In genomic region chr3:141410861-141411771, GRCh38 we compare ENCODE assay signal across 8 cellular contexts. TPM values are rescaled to one million over a fixed set of nuclear protein-coding genes. Genes with fewer than 3 reads are reported as not detected.
A peak's percentile ranks its signal among the peaks of the same experiment; 100 is the strongest.
DNase-seq lines count a peak whose midpoint lies in the region; ATAC-seq lines count a peak whose summit lies in the region.

No MANE protein-coding gene starts in this region.

- CTCF ChIA-PET in CD4-positive, alpha-beta memory T cell (lab: Charles Lee; ENCODE audit: partially characterized antibody) = interaction anchor here (0.8 to 4.6 kb wide), 15 partner anchors 7 to 180 kb away, joined by 3 to 19 read pairs (median 5); partner anchors contain the start of gene PXYLP1

- no peaks in the 10 kb centered on the region for H3K9me3 Mint-ChIP-seq in CD4-positive, alpha-beta memory T cell

- peak overlapping the region; percentile 39 to 90 (median 84) for H3K4me3 Mint-ChIP-seq in CD4-positive, alpha-beta memory T cell

- intact Hi-C loops in CD4-positive, alpha-beta memory T cell (cut with micrococcal nuclease) = loop anchor here (1.0 to 5.0 kb wide), 4 partner anchors 30 to 466 kb away; partner anchors contain the start of genes ATP1B3 and RASA2

- no peaks in the 10 kb centered on the region for H3K9me3 ChIP-seq in CD4-positive, alpha-beta memory T cell (ENCODE audit: control insufficient read depth in 1 of 2, low read length in 2 of 2)
- H3K9me3 ChIP-seq in MG63 = no peaks in the 10 kb centered on the region

- no peaks in the 10 kb centered on the region for H3K27me3 ChIP-seq in CD4-positive, alpha-beta memory T cell (ENCODE audit: insufficient read depth, low read length)
- H3K27me3 ChIP-seq in rectal smooth muscle tissue (ENCODE audit: control insufficient read depth, insufficient read depth, low read length) (no peaks in the 10 kb centered on the region), MG63 (no peaks in the 10 kb centered on the region)

- POLR2A ChIA-PET in CD4-positive, alpha-beta memory T cell (lab: Charles Lee; ENCODE audit: partially characterized antibody) = interaction anchor here (0.6 to 9.8 kb wide), 21 partner anchors 8 to 179 kb away, joined by 3 to 140 read pairs (median 8); partner anchors contain the start of genes PXYLP1 and RASA2

- peak overlapping the region; percentile 94 to 100 (median 99) for H3K27ac Mint-ChIP-seq in CD4-positive, alpha-beta memory T cell

- peak; percentile 30 for ATAC-seq in HG02623 (IDR thresholded peaks at IDR 0.05; ENCODE audit: unreplicated experiment)

- peaks cover 62 to 90% (median 74%) of the 10 kb centered on the region in 4 donors for H3K4me1 Mint-ChIP-seq in CD4-positive, alpha-beta memory T cell

- H3K36me3 ChIP-seq in CD4-positive, alpha-beta memory T cell (ENCODE audit: insufficient read depth, low read length) = peaks cover 10% of the 10 kb centered on the region
- H3K36me3 ChIP-seq in rectal smooth muscle tissue (ENCODE audit: control insufficient read depth, insufficient read depth, low read length) = peaks cover 17% of the 10 kb centered on the region
- H3K36me3 ChIP-seq in MG63 = peaks cover 38% of the 10 kb centered on the region

- H3K27me3 Mint-ChIP-seq in CD4-positive, alpha-beta memory T cell = no peaks in the 10 kb centered on the region

- H3K27ac ChIP-seq in CD4-positive, alpha-beta memory T cell (ENCODE audit: low read depth, low read length) = peak overlapping the region; percentile 77
- H3K27ac ChIP-seq in rectal smooth muscle tissue (ENCODE audit: low read depth, low read length) = peak overlapping the region; percentile 86

- H3K9ac ChIP-seq in rectal smooth muscle tissue (ENCODE audit: low read length) = no peak overlapping the region

- H3K36me3 Mint-ChIP-seq in CD4-positive, alpha-beta memory T cell = peaks cover 40 to 52% of the 10 kb centered on the region in 2 donors

- peak; percentile 37 to 64 (median 49) for DNase-seq in CD4-positive, alpha-beta memory T cell
- peak; percentile 45 for DNase-seq in activated CD8-positive, alpha-beta memory T cell treated with anti-CD3 and anti-CD28 coated beads, Interleukin-2, amount 50 U/mL, for 4 hours
- DNase-seq in fibroblast of peridontal ligament (ENCODE audit: extremely low read depth) (peak; percentile 65), NCI-H1048 (lab: John Stamatoyannopoulos, UW) (no peak), NCI-H510A (lab: John Stamatoyannopoulos, UW) (no peak), MG63 (no peak)

- H3K4me3 ChIP-seq in CD4-positive, alpha-beta memory T cell (ENCODE audit: low read length in 2 of 2) = peak overlapping the region in 1 of 2 donors; percentile 9
- H3K4me3 ChIP-seq in rectal smooth muscle tissue (ENCODE audit: low read length) (no peak overlapping the region), MG63 (no peak overlapping the region)

- H3K4me1 ChIP-seq in CD4-positive, alpha-beta memory T cell (ENCODE audit: insufficient read depth, low read length) = peaks cover 82% of the 10 kb centered on the region
- H3K4me1 ChIP-seq in rectal smooth muscle tissue (ENCODE audit: control insufficient read depth, insufficient read depth, low read length) = peaks cover 65% of the 10 kb centered on the region

RNA-seq across cellular contexts. Expression of gene ZBTB38, which starts 42.8 kb away (rescaled TPM):
- total RNA-seq in CD4-positive, alpha-beta memory T cell = 10 to 100 TPM; 86.6 to 87.8 TPM
- 100 to 1,000 TPM in 1 of 2 donors, 10 to 100 TPM in 1; 44.1 to 103 TPM for polyA plus RNA-seq in CD4-positive, alpha-beta memory T cell
- total RNA-seq in MG63 (2014; rRNA removed; shearing (Covaris generic); ENCODE audit: low replicate concordance) = 15.8 and 29.9 TPM in 2 replicates

Comparison
In these comparisons a context has a peak if more than half of its experiments do, and no peak if none do; other contexts are left out.
1. DNase-seq: peak in CD4-positive, alpha-beta memory T cell (5 of 5), activated CD8-positive, alpha-beta memory T cell treated with anti-CD3 and anti-CD28 coated beads, Interleukin-2, amount 50 U/mL, for 4 hours (single experiment) and fibroblast of peridontal ligament (single experiment); none in NCI-H1048 (single experiment), NCI-H510A (single experiment) and MG63 (single experiment).